In genomic region chr17:80833952-80834895, GRCh38 we compare ENCODE assay signal across 9 cellular contexts.
DNase-seq lines count a peak whose midpoint lies in the region; ATAC-seq and TF ChIP-seq lines count a peak whose summit lies in the region.
"Had no signal": no experiment of that assay in that cellular context is flagged by ENCODE, and none has a peak within 500 bp of the region (broad histone marks: within the 10 kb centered on the region; RNA-seq: fewer than 3 reads in every experiment).

No MANE protein-coding gene starts in this region.

- H3K4me1 ChIP-seq in neural progenitor cell = peaks cover 21% of the 10 kb centered on the region

- no peaks in the 10 kb centered on the region for H3K9me3 ChIP-seq in neural progenitor cell (ENCODE audit: low read depth)

- no peaks in the 10 kb centered on the region for H3K36me3 ChIP-seq in neural progenitor cell

- H3K27ac ChIP-seq in neural progenitor cell = no peak overlapping the region

- no peak overlapping the region for H2AFZ ChIP-seq in neural progenitor cell (replicated peaks)

- H3K4me3 Mint-ChIP-seq in effector memory CD8-positive, alpha-beta T cell = peak overlapping the region; percentile 40 to 54
- peak overlapping the region; percentile 77 for H3K4me3 Mint-ChIP-seq in neural progenitor cell

- no peak for TF ChIP-seq CTCF in neural progenitor cell (IDR thresholded peaks at IDR 0.05)

- H3K4me1 Mint-ChIP-seq in effector memory CD8-positive, alpha-beta T cell (ENCODE audit: low read depth in 2 of 2) = peaks cover 21% of the 10 kb centered on the region in 2 donors
- H3K4me1 Mint-ChIP-seq in neural progenitor cell = peaks cover 41% of the 10 kb centered on the region

- peaks cover 4% of the 10 kb centered on the region for H4K20me1 ChIP-seq in neural progenitor cell (ENCODE audit: low read depth)

- peaks cover 15% of the 10 kb centered on the region for H3K36me3 Mint-ChIP-seq in effector memory CD8-positive, alpha-beta T cell (ENCODE audit: insufficient read depth)
- peaks cover 6% of the 10 kb centered on the region for H3K36me3 Mint-ChIP-seq in neural progenitor cell

- H3K4me2 ChIP-seq in neural progenitor cell = no peak overlapping the region

- no peak overlapping the region for H3K9ac ChIP-seq in neural progenitor cell

- no peaks in the 10 kb centered on the region for H3K9me3 Mint-ChIP-seq in effector memory CD8-positive, alpha-beta T cell
- peaks cover 4% of the 10 kb centered on the region for H3K9me3 Mint-ChIP-seq in neural progenitor cell

- no peaks in the 10 kb centered on the region for H3F3A ChIP-seq in neural progenitor cell (ENCODE audit: low read depth)

- H3K27ac Mint-ChIP-seq in effector memory CD8-positive, alpha-beta T cell = peak overlapping the region in 1 of 2 donors; percentile 94
- peak overlapping the region; percentile 1 for H3K27ac Mint-ChIP-seq in neural progenitor cell

- no peak overlapping the region for H3K4me3 ChIP-seq in neural progenitor cell

- peaks cover under 1% of the 10 kb centered on the region for H3K27me3 ChIP-seq in neural progenitor cell

- no peak for ATAC-seq in effector memory CD8-positive, alpha-beta T cell (replicated peaks)
- ATAC-seq in GM18907 (IDR thresholded peaks at IDR 0.05; ENCODE audit: unreplicated experiment) = no peak

- no peaks in the 10 kb centered on the region for H3K27me3 Mint-ChIP-seq in effector memory CD8-positive, alpha-beta T cell
- peaks cover 9% of the 10 kb centered on the region for H3K27me3 Mint-ChIP-seq in neural progenitor cell (ENCODE audit: insufficient read depth, low read depth)

- DNase-seq in Ammon's horn (ENCODE audit: low spot score) (peak; percentile 64), NCI-H1694 (lab: John Stamatoyannopoulos, UW) (peak; percentile 41), neural progenitor cell (ENCODE audit: low spot score) (no peak), SW 1271 (lab: John Stamatoyannopoulos, UW) (no peak), foreskin melanocyte (no peak), H4 (ENCODE audit: low spot score) (no peak)
- DNase-seq in effector memory CD8-positive, alpha-beta T cell = no peak
- DNase-seq: MV-4-11 had no signal

- H3K79me2 ChIP-seq in neural progenitor cell (ENCODE audit: low read depth) = no peaks in the 10 kb centered on the region

Comparison
In these comparisons a context has a peak if more than half of its experiments do, and no peak if none do; other contexts are left out.
1. DNase-seq: peak in Ammon's horn (single experiment) and NCI-H1694 (single experiment); none in effector memory CD8-positive, alpha-beta T cell (0 of 3), neural progenitor cell (single experiment), SW 1271 (0 of 2), foreskin melanocyte (single experiment) and H4 (single experiment).